ENCODE assay signal across 3 cellular contexts in the genomic region with DNA sequence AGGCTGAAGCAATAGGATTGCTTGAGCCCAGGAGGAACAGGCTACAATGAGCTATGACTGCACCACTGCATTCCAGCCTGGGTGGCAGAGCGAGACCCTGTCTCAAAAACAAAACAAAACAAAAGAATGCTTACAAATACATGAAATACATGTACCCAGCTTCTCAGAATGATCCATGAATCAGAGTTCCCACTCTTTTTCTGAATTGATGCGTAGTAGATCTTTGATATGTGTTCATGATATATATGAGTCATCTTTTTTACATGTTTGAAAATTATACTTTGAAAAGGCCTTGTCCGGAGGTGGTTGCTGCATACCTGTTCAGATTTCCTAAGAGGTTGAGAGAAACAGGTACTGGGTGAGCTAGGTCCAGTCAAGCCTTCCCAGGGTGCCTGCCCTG. TPM values are rescaled to one million over a fixed set of nuclear protein-coding genes. Genes with fewer than 3 reads are reported as not detected.
"Had no signal": no experiment of that assay in that cellular context is flagged by ENCODE, and none has a peak within 500 bp of the region (broad histone marks: within the 10 kb centered on the region; RNA-seq: fewer than 3 reads in every experiment).

No MANE protein-coding gene starts in this region.

RNA-seq across cellular contexts. Expression of gene SPDYE2, which starts 25.3 kb away (rescaled TPM):
- total RNA-seq: LHCN-M2, M059J, MCF 10A had no signal
